In the genomic region with DNA sequence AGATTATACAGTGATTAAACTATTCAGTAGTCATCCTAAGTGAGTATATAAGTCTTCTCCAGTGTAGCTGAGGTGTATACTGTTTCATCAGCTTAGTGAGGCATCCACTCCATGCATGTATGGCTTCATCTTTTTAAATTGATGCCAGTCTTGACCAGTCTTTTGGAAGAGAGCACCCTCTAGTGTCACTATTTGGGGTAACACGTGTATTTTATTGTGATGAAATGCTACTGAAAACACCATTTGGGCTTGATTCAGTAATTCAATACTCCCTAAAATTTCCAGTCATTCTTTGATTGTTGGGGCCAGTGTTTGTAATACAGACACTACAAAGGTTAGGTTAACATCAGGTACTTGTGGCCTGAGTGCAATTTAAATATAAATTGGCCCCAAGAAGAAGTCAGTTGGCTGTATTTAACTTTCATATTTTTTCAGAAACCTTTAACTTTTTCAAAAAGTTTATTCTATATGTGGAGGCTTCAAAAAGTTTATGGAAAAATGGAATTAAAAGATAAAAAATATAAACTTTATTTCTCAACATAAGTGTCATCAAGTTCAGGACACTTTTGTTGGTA, we compare ENCODE assay signal across 9 cellular contexts. TPM values are rescaled to one million over a fixed set of nuclear protein-coding genes. Genes with fewer than 3 reads are reported as not detected.
DNase-seq lines count a peak whose midpoint lies in the region; FAIRE-seq and TF ChIP-seq lines count a peak whose summit lies in the region.
"Had no signal": no experiment of that assay in that cellular context is flagged by ENCODE, and none has a peak within 500 bp of the region (broad histone marks: within the 10 kb centered on the region; RNA-seq: fewer than 3 reads in every experiment).

No MANE protein-coding gene starts in this region.

- no peak overlapping the region for H2BK12ac ChIP-seq in H9 (ENCODE audit: insufficient read length, low read depth, low read length)

- H2AK5ac ChIP-seq in H9 (ENCODE audit: insufficient read length, low read length) = no peak overlapping the region

- H3K14ac ChIP-seq in H9 (ENCODE audit: insufficient read depth, low read length) = no peak overlapping the region

- no peak overlapping the region for H3K27ac ChIP-seq in H9 (ENCODE audit: insufficient read length, low read depth, low read length)
- H3K27ac ChIP-seq in keratinocyte (ENCODE audit: control insufficient read depth, insufficient read depth, low read length) = no peak overlapping the region
- H3K27ac ChIP-seq: SK-N-MC had no signal

- H2AFZ ChIP-seq in H9 (ENCODE audit: low read length) = no peak overlapping the region
- no peak overlapping the region for H2AFZ ChIP-seq in keratinocyte (ENCODE audit: control insufficient read depth, low read length)

- dilution Hi-C loops in keratinocyte (cut with MboI; ENCODE audit: extremely low pct_ligation_motif_present, low sequenced_read_pairs) = no loop called here

- H2BK120ac ChIP-seq in H9 (ENCODE audit: low read depth, low read length, poor library complexity, severe bottlenecking) = no peak overlapping the region

- H3K9me1 ChIP-seq in keratinocyte (ENCODE audit: control insufficient read depth, extremely low read depth, insufficient read depth, low read length) = no peaks in the 10 kb centered on the region

- H3K79me2 ChIP-seq in H9 (ENCODE audit: insufficient read depth, low read length) = no peaks in the 10 kb centered on the region
- no peaks in the 10 kb centered on the region for H3K79me2 ChIP-seq in keratinocyte (ENCODE audit: control insufficient read depth, insufficient read depth, low read length)

- no peaks in the 10 kb centered on the region for H3K9me3 Mint-ChIP-seq in H9
- H3K9me3 Mint-ChIP-seq in activated naive CD4-positive, alpha-beta T cell treated with anti-CD3 and anti-CD28 coated beads, Interleukin-2, amount 10 ng/mL, durations not matched to agents 7 days and 5 days = no peaks in the 10 kb centered on the region

- H3K18ac ChIP-seq in H9 (ENCODE audit: insufficient read length, low read depth, low read length) = no peak overlapping the region

- no peaks in the 10 kb centered on the region for H3K27me3 Mint-ChIP-seq in H9 (ENCODE audit: low read depth)
- no peaks in the 10 kb centered on the region for H3K27me3 Mint-ChIP-seq in activated naive CD4-positive, alpha-beta T cell treated with anti-CD3 and anti-CD28 coated beads, Interleukin-2, amount 10 ng/mL, durations not matched to agents 7 days and 5 days

- H3T11ph ChIP-seq in H9 (ENCODE audit: low read length) = no peak overlapping the region

- H4K20me1 ChIP-seq in H9 (ENCODE audit: control insufficient read depth, insufficient read depth, insufficient read length) = no peaks in the 10 kb centered on the region
- H4K20me1 ChIP-seq in keratinocyte (ENCODE audit: control insufficient read depth, extremely low read depth, insufficient read depth, low read length) = no peaks in the 10 kb centered on the region

- no peaks in the 10 kb centered on the region for H3K9me3 ChIP-seq in H9 (ENCODE audit: control insufficient read depth, low read depth, low read length)
- no peaks in the 10 kb centered on the region for H3K9me3 ChIP-seq in keratinocyte (ENCODE audit: control insufficient read depth, low read depth, low read length)

- no peaks in the 10 kb centered on the region for H3K23me2 ChIP-seq in H9 (ENCODE audit: insufficient read length, low read depth, low read length, poor library complexity, severe bottlenecking)

- no peak overlapping the region for H2BK15ac ChIP-seq in H9 (ENCODE audit: low read depth, low read length)

- no peaks in the 10 kb centered on the region for H3K36me3 Mint-ChIP-seq in H9 (ENCODE audit: insufficient read depth in 1 of 3, low read depth in 3 of 3)
- H3K36me3 Mint-ChIP-seq in activated naive CD4-positive, alpha-beta T cell treated with anti-CD3 and anti-CD28 coated beads, Interleukin-2, amount 10 ng/mL, durations not matched to agents 7 days and 5 days = no peaks in the 10 kb centered on the region

- H3K9ac ChIP-seq in H9 (ENCODE audit: extremely low read depth, insufficient read length, low read length) (no peak overlapping the region), keratinocyte (ENCODE audit: control insufficient read depth, extremely low read depth, insufficient read depth, low read length) (no peak overlapping the region)

- no CpG with 5 or more reads among the region's 1 CpG for whole genome bisulfite sequencing in H9 (ENCODE audit: extremely low coverage, insufficient read length, low lambda C conversion rate)

- no peak overlapping the region for H2BK20ac ChIP-seq in H9 (ENCODE audit: low read depth, low read length, poor library complexity, severe bottlenecking)

- TF ChIP-seq CTCF in H9 (conservative IDR thresholded peaks at IDR 0.05) (peak; percentile 77), keratinocyte (optimal IDR thresholded peaks at IDR 0.05 in 1 of 3, IDR thresholded peaks at IDR 0.05 in 1 of 3, conservative IDR thresholded peaks at IDR 0.05 in 1 of 3; ENCODE audit: extremely low read depth in 1 of 3, insufficient read depth in 2 of 3, low read length in 3 of 3) (peak; percentile 35 to 66 (median 56))

- H3K56ac ChIP-seq in H9 (ENCODE audit: insufficient read length, low read depth, low read length) = no peak overlapping the region

- DNase-seq in DMS 273 (lab: John Stamatoyannopoulos, UW; ENCODE audit: unreplicated experiment) = peak; percentile 77
- DNase-seq in H9 = no peak
- DNase-seq in NCI-H2029 (lab: John Stamatoyannopoulos, UW) = peak; percentile 62
- DNase-seq in amniotic epithelial cell (ENCODE audit: low read depth) = peak; percentile 74
- DNase-seq in keratinocyte (ENCODE audit: low read depth, low spot score) = peak; percentile 41
- DNase-seq in activated naive CD4-positive, alpha-beta T cell treated with anti-CD3 and anti-CD28 coated beads, Interleukin-2, amount 10 ng/mL, durations not matched to agents 7 days and 5 days = no peak
- DNase-seq in mesenteric fat pad (ENCODE audit: low spot score) = no peak
- no peak for DNase-seq in activated CD8-positive, alpha-beta memory T cell treated with anti-CD3 and anti-CD28 coated beads, Interleukin-2, amount 50 U/mL, for 48 hours

- CTCF ChIA-PET in activated naive CD4-positive, alpha-beta T cell treated with anti-CD3 and anti-CD28 coated beads, Interleukin-2, amount 10 ng/mL, durations not matched to agents 7 days and 5 days (lab: Charles Lee) = interaction anchor here (1.3 kb wide), 1 partner anchor 10 kb away, joined by 4 read pairs; no protein-coding TSS in a partner anchor

- no peak overlapping the region for H4K8ac ChIP-seq in H9 (replicated peaks; ENCODE audit: insufficient read length, low read depth, low read length)

- no peak overlapping the region for H3K27ac Mint-ChIP-seq in H9
- H3K27ac Mint-ChIP-seq in activated naive CD4-positive, alpha-beta T cell treated with anti-CD3 and anti-CD28 coated beads, Interleukin-2, amount 10 ng/mL, durations not matched to agents 7 days and 5 days = no peak overlapping the region

- H3K4me3 ChIP-seq in keratinocyte (ENCODE audit: control insufficient read depth in 2 of 3, extremely low read depth in 1 of 3, insufficient read depth in 2 of 3, low read depth in 1 of 3, low read length in 3 of 3) = no peak overlapping the region
- H3K4me3 ChIP-seq: SK-N-MC had no signal

- H2BK5ac ChIP-seq in H9 (ENCODE audit: insufficient read length, low read length) = no peak overlapping the region

- FAIRE-seq in keratinocyte (lab: Jason Lieb, UNC) = peak; percentile 87

- H3K27me3 ChIP-seq in H9 (ENCODE audit: insufficient read depth, low read length) = no peaks in the 10 kb centered on the region; the same call in 1 of the 2 replicates
- no peaks in the 10 kb centered on the region for H3K27me3 ChIP-seq in keratinocyte (ENCODE audit: control insufficient read depth, extremely low read depth, insufficient read depth, low read length)

- no peak overlapping the region for H3K4me3 Mint-ChIP-seq in H9
- H3K4me3 Mint-ChIP-seq in activated naive CD4-positive, alpha-beta T cell treated with anti-CD3 and anti-CD28 coated beads, Interleukin-2, amount 10 ng/mL, durations not matched to agents 7 days and 5 days = no peak overlapping the region

- H3K4me2 ChIP-seq in H9 (ENCODE audit: insufficient read depth, insufficient read length, low read length) = no peak overlapping the region
- H3K4me2 ChIP-seq in keratinocyte (ENCODE audit: control insufficient read depth, extremely low read depth, insufficient read depth, low read depth, low read length) = no peak overlapping the region

- H3K4me1 ChIP-seq in H9 (ENCODE audit: insufficient read depth, low read length) = no peaks in the 10 kb centered on the region
- peaks cover 5% of the 10 kb centered on the region for H3K4me1 ChIP-seq in keratinocyte (ENCODE audit: control insufficient read depth, extremely low read depth, insufficient read depth, low read length)

- H3K4me1 Mint-ChIP-seq in H9 = no peaks in the 10 kb centered on the region
- H3K4me1 Mint-ChIP-seq in activated naive CD4-positive, alpha-beta T cell treated with anti-CD3 and anti-CD28 coated beads, Interleukin-2, amount 10 ng/mL, durations not matched to agents 7 days and 5 days = no peaks in the 10 kb centered on the region

- H4K5ac ChIP-seq in H9 (ENCODE audit: insufficient read length, low read depth, low read length) = no peak overlapping the region

- H4K91ac ChIP-seq in H9 (ENCODE audit: insufficient read length, low read depth, low read length) = no peak overlapping the region

- H3K23ac ChIP-seq in H9 (ENCODE audit: insufficient read length, low read depth, low read length) = no peak overlapping the region

- H3K4ac ChIP-seq in H9 (ENCODE audit: low read depth, low read length) = no peak overlapping the region

- no peaks in the 10 kb centered on the region for H3K36me3 ChIP-seq in keratinocyte (ENCODE audit: control insufficient read depth in 2 of 2, extremely low read depth in 1 of 2, insufficient read depth in 2 of 2, low read length in 2 of 2)

- H3K79me1 ChIP-seq in H9 (ENCODE audit: insufficient read depth, low read depth, low read length, poor library complexity, severe bottlenecking) = peaks cover 4% of the 10 kb centered on the region

RNA-seq across cellular contexts. Expression of a gene that starts 35.3 kb away (rescaled TPM):
- total RNA-seq in H9 (2021) (13.4 and 15.6 TPM in 2 replicates), mesenteric fat pad (7.2 TPM)
- 6.1 to 10.9 TPM (median 6.1 TPM) in 3 replicates for polyA plus RNA-seq in keratinocyte
- polyA plus RNA-seq in keratinocyte (2011; ENCODE audit: low read depth) = 38.9 TPM
- 4.0 and 9.5 TPM in 2 replicates for polyA plus RNA-seq in keratinocyte (2011; cell fraction: cytosol; rRNA removed)
- polyA plus RNA-seq in keratinocyte (2011; cell fraction: nucleus; rRNA removed) = 8.4 and 9.9 TPM in 2 replicates
- 4.7 and 5.9 TPM in 2 replicates for polyA plus RNA-seq in keratinocyte (2012; ENCODE audit: low replicate concordance)
- polyA minus RNA-seq in keratinocyte = 0.69 to 19.1 TPM (median 3.8 TPM) in 3 replicates
- polyA minus RNA-seq in keratinocyte (2011; cell fraction: cytosol; rRNA and poly(A)+ RNA removed) = 5.4 TPM
- 19.7 and 49.8 TPM in 2 replicates for polyA minus RNA-seq in keratinocyte (2011; cell fraction: nucleus; rRNA and poly(A)+ RNA removed)

Comparison
In these comparisons a context has a peak if more than half of its experiments do, and no peak if none do; other contexts are left out.
1. DNase-seq: peak in DMS 273 (single experiment), NCI-H2029 (single experiment), amniotic epithelial cell (single experiment) and keratinocyte (single experiment); none in H9 (single experiment), activated naive CD4-positive, alpha-beta T cell treated with anti-CD3 and anti-CD28 coated beads, Interleukin-2, amount 10 ng/mL, durations not matched to agents 7 days and 5 days (single experiment), mesenteric fat pad (single experiment) and activated CD8-positive, alpha-beta memory T cell treated with anti-CD3 and anti-CD28 coated beads, Interleukin-2, amount 50 U/mL, for 48 hours (single experiment).